ENCODE assay signal across 28 cellular contexts in genomic region chr7:110051386-110051785, GRCh38.
DNase-seq lines count a peak whose midpoint lies in the region; ATAC-seq and TF ChIP-seq lines count a peak whose summit lies in the region.
"Had no signal": no experiment of that assay in that cellular context is flagged by ENCODE, and none has a peak within 500 bp of the region (broad histone marks: within the 10 kb centered on the region; RNA-seq: fewer than 3 reads in every experiment).

No MANE protein-coding gene starts in this region.

- DNase-seq in GM23338 (ENCODE audit: low spot score) (no peak), NCI-H82 treated with DMSO at 0.1 percent for 48 hours (lab: John Stamatoyannopoulos, UW; ENCODE audit: unreplicated experiment) (peak; percentile 21), amniotic epithelial cell (ENCODE audit: low read depth) (peak; percentile 20), NCI-H1417 (lab: John Stamatoyannopoulos, UW) (no peak), activated gamma-delta T cell treated with Interleukin-2 at 50 U/mL for 16 hours (no peak)
- DNase-seq: AML-193; CD4-positive, alpha-beta memory T cell; COR-L47; DMS79 treated with DMSO at 0.1 percent for 48 hours; H9; HFFc6; NCI-H1048; NCI-H1417 treated with DMSO at 0.1 percent for 48 hours; NCI-H187 treated with DMSO at 0.1 percent for 48 hours; NCI-H2171 treated with DMSO at 0.1 percent for 48 hours; NCI-H345; NCI-H510A treated with DMSO at 0.1 percent for 48 hours; NCI-H774; PC-9 had no signal

- H3K9me2 ChIP-seq in GM23338 (ENCODE audit: insufficient read depth) = peaks cover 9% of the 10 kb centered on the region; the same call in 1 of the 2 replicates

- no peak overlapping the region for H3K4me2 ChIP-seq in GM23338
- H3K4me2 ChIP-seq: A549; BLaER1 treated with 17β-estradiol and CSF1 and Interleukin-3, amounts not matched to agents 10 nM and 100 nM; KMS-11; PC-9 had no signal

- H4K20me1 ChIP-seq in GM23338 (replicated peaks; ENCODE audit: insufficient read depth) = no peaks in the 10 kb centered on the region
- H4K20me1 ChIP-seq: BLaER1 treated with 17β-estradiol and CSF1 and Interleukin-3, amounts not matched to agents 10 nM and 100 nM had no signal

- no peaks in the 10 kb centered on the region for H3K4me1 ChIP-seq in GM23338 (ENCODE audit: insufficient read depth)
- H3K4me1 ChIP-seq in neuron (ENCODE audit: insufficient read depth, low read length) = peaks cover 5% of the 10 kb centered on the region
- H3K4me1 ChIP-seq: A549; BLaER1 treated with 17β-estradiol and CSF1 and Interleukin-3, amounts not matched to agents 10 nM and 100 nM; SJCRH30 had no signal

- no peaks in the 10 kb centered on the region for H3F3A ChIP-seq in GM23338 (replicated peaks; ENCODE audit: low read depth)

- no peak overlapping the region for H3K27ac ChIP-seq in GM23338 (ENCODE audit: low read depth)
- H3K27ac ChIP-seq: A549; BLaER1 treated with 17β-estradiol and CSF1 and Interleukin-3, amounts not matched to agents 10 nM and 100 nM; KMS-11; PC-9; SJCRH30 had no signal

- no peaks in the 10 kb centered on the region for H3K79me2 ChIP-seq in GM23338 (replicated peaks; ENCODE audit: insufficient read depth)

- no peak overlapping the region for H3K4me3 Mint-ChIP-seq in GM23338
- H3K4me3 Mint-ChIP-seq: CD4-positive, alpha-beta memory T cell; H9; HFFc6; IgD-negative memory B cell had no signal

- no peaks in the 10 kb centered on the region for H3K36me3 Mint-ChIP-seq in GM23338 (ENCODE audit: low read depth)
- H3K36me3 Mint-ChIP-seq: CD4-positive, alpha-beta memory T cell; IgD-negative memory B cell had no signal

- H3K9me3 Mint-ChIP-seq in GM23338 = no peaks in the 10 kb centered on the region
- H3K9me3 Mint-ChIP-seq: H9, HFFc6 had no signal

- peak overlapping the region; percentile 54; the same call in 1 of the 2 replicates for H3K27ac Mint-ChIP-seq in GM23338
- H3K27ac Mint-ChIP-seq: CD4-positive, alpha-beta memory T cell; HFFc6; IgD-negative memory B cell had no signal

- no peaks in the 10 kb centered on the region for H3K9me3 ChIP-seq in neuron (ENCODE audit: low read length)
- H3K9me3 ChIP-seq: A549; BLaER1 treated with 17β-estradiol and CSF1 and Interleukin-3, amounts not matched to agents 10 nM and 100 nM; SJCRH30 had no signal

- H3K4me1 Mint-ChIP-seq in GM23338 = peaks cover 6% of the 10 kb centered on the region; the same call in 1 of the 3 replicates
- H3K4me1 Mint-ChIP-seq: CD4-positive, alpha-beta memory T cell; H9 had no signal

- no peaks in the 10 kb centered on the region for H3K36me3 ChIP-seq in GM23338 (ENCODE audit: insufficient read depth)
- no peaks in the 10 kb centered on the region for H3K36me3 ChIP-seq in neuron (ENCODE audit: insufficient read depth, low read length)
- H3K36me3 ChIP-seq: BLaER1 treated with 17β-estradiol and CSF1 and Interleukin-3, amounts not matched to agents 10 nM and 100 nM; SJCRH30 had no signal

- H3K4me3 ChIP-seq in GM23338 (no peak overlapping the region), neuron (ENCODE audit: low read length) (no peak overlapping the region)
- H3K4me3 ChIP-seq: A549; BLaER1 treated with 17β-estradiol and CSF1 and Interleukin-3, amounts not matched to agents 10 nM and 100 nM; PC-9; SJCRH30 had no signal

- H2AFZ ChIP-seq in GM23338 = peak overlapping the region; percentile 47; the same call in 1 of the 2 replicates
- peak overlapping the region; percentile 59 for H2AFZ ChIP-seq in neuron (ENCODE audit: low read depth, low read length)
- H2AFZ ChIP-seq: PC-9 had no signal

- no peak for TF ChIP-seq CTCF in GM23338 (conservative IDR thresholded peaks at IDR 0.05; ENCODE audit: low read depth in 2 of 2)

- no peaks in the 10 kb centered on the region for H3K27me3 ChIP-seq in GM23338 (ENCODE audit: insufficient read depth)
- H3K27me3 ChIP-seq in neuron (ENCODE audit: insufficient read depth, low read length) = no peaks in the 10 kb centered on the region
- H3K27me3 ChIP-seq: BLaER1 treated with 17β-estradiol and CSF1 and Interleukin-3, amounts not matched to agents 10 nM and 100 nM; SJCRH30 had no signal

- no peaks in the 10 kb centered on the region for H3K27me3 Mint-ChIP-seq in GM23338 (ENCODE audit: insufficient read depth, low read depth, poor library complexity)
- H3K27me3 Mint-ChIP-seq: IgD-negative memory B cell had no signal

- ATAC-seq in GM23338 = no peak
- no peak for ATAC-seq in HG02884 (IDR thresholded peaks at IDR 0.05; ENCODE audit: unreplicated experiment)
- ATAC-seq in GM21717 (IDR thresholded peaks at IDR 0.05; ENCODE audit: unreplicated experiment) = no peak
- ATAC-seq: A549, Right ventricle myocardium inferior had no signal

TF ChIP-seq in GM23338, 12 proteins besides CTCF, POLR2A, EP300 and RAD21 (continues in another document):
- no peak for TF ChIP-seq STAT1 (IDR thresholded peaks at IDR 0.05; ENCODE audit: unreplicated experiment)
- no peak for TF ChIP-seq CREB1 (CRISPR knock-in tag; IDR thresholded peaks at IDR 0.05; ENCODE audit: low read depth)
- TF ChIP-seq ZNF331 (CRISPR knock-in tag; IDR thresholded peaks at IDR 0.05; ENCODE audit: low read depth) = no peak
- no peak for TF ChIP-seq JUNB (IDR thresholded peaks at IDR 0.05; ENCODE audit: unreplicated experiment)
- no peak for TF ChIP-seq ZNF462 (CRISPR knock-in tag; IDR thresholded peaks at IDR 0.05)
- TF ChIP-seq EZH2 (IDR thresholded peaks at IDR 0.05; ENCODE audit: low read depth, unreplicated experiment) = no peak
- no peak for TF ChIP-seq NANOG (IDR thresholded peaks at IDR 0.05; ENCODE audit: borderline replicate concordance)
- TF ChIP-seq ZNF114 (CRISPR knock-in tag; IDR thresholded peaks at IDR 0.05) = no peak
- TF ChIP-seq EZH2phosphoT487 (IDR thresholded peaks at IDR 0.05; ENCODE audit: unreplicated experiment) = no peak
- no peak for TF ChIP-seq ETS1 (IDR thresholded peaks at IDR 0.05)

Comparison
In these comparisons a context has a peak if more than half of its experiments do, and no peak if none do; other contexts are left out.
1. DNase-seq: peak in NCI-H82 treated with DMSO at 0.1 percent for 48 hours (single experiment) and amniotic epithelial cell (single experiment); none in GM23338 (single experiment), NCI-H1417 (0 of 3) and activated gamma-delta T cell treated with Interleukin-2 at 50 U/mL for 16 hours (single experiment).